1 cellular context compared by ENCODE assay signal in the genomic region with DNA sequence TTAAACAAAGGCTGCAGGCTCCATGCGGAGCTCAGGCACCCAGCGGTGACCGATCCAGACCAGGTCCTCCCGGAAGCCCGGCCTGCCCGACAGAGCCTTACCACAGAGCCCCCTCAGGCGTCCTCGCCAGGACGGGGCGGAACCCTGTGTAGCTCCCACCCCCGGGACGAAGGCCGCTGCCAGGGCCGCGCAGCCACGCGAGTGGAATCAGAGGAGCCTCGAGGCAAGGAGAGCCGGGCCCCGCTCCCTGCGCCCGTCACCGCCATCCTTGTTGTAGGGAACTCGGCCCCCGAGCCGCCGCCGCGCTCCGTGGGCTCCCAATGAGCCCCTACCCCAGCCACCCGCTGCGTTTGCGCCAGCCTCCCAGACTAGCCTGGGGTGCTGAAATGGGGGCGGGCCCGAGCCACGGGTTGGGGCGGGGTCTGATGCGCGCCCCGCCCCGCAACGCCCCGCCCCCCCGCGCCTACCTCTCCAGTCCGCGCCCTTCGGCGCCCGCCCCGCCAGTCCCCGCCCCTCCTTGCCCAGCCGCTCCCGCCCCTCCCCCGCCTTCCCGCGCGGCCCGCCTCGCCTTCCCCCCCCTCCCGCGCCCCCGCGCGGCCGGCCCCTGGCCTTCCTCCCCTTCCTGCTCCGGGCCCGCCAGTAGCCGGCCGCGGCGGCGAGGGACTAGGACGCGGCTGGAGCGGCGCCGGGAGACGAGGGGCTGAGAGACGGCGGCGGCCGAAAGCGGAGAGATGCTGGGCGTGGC.
TF ChIP-seq lines count a peak whose summit lies in the region.

Gene LIMS1 (plus strand): TSS at position 639 of the 745 bp plus-strand sequence. CDS start 93 bp downstream, at position 732.

TF ChIP-seq in K562, 482 proteins besides CTCF, POLR2A, EP300 and RAD21 (continued from another document and continues in another):
- TF ChIP-seq, protein P1, sequence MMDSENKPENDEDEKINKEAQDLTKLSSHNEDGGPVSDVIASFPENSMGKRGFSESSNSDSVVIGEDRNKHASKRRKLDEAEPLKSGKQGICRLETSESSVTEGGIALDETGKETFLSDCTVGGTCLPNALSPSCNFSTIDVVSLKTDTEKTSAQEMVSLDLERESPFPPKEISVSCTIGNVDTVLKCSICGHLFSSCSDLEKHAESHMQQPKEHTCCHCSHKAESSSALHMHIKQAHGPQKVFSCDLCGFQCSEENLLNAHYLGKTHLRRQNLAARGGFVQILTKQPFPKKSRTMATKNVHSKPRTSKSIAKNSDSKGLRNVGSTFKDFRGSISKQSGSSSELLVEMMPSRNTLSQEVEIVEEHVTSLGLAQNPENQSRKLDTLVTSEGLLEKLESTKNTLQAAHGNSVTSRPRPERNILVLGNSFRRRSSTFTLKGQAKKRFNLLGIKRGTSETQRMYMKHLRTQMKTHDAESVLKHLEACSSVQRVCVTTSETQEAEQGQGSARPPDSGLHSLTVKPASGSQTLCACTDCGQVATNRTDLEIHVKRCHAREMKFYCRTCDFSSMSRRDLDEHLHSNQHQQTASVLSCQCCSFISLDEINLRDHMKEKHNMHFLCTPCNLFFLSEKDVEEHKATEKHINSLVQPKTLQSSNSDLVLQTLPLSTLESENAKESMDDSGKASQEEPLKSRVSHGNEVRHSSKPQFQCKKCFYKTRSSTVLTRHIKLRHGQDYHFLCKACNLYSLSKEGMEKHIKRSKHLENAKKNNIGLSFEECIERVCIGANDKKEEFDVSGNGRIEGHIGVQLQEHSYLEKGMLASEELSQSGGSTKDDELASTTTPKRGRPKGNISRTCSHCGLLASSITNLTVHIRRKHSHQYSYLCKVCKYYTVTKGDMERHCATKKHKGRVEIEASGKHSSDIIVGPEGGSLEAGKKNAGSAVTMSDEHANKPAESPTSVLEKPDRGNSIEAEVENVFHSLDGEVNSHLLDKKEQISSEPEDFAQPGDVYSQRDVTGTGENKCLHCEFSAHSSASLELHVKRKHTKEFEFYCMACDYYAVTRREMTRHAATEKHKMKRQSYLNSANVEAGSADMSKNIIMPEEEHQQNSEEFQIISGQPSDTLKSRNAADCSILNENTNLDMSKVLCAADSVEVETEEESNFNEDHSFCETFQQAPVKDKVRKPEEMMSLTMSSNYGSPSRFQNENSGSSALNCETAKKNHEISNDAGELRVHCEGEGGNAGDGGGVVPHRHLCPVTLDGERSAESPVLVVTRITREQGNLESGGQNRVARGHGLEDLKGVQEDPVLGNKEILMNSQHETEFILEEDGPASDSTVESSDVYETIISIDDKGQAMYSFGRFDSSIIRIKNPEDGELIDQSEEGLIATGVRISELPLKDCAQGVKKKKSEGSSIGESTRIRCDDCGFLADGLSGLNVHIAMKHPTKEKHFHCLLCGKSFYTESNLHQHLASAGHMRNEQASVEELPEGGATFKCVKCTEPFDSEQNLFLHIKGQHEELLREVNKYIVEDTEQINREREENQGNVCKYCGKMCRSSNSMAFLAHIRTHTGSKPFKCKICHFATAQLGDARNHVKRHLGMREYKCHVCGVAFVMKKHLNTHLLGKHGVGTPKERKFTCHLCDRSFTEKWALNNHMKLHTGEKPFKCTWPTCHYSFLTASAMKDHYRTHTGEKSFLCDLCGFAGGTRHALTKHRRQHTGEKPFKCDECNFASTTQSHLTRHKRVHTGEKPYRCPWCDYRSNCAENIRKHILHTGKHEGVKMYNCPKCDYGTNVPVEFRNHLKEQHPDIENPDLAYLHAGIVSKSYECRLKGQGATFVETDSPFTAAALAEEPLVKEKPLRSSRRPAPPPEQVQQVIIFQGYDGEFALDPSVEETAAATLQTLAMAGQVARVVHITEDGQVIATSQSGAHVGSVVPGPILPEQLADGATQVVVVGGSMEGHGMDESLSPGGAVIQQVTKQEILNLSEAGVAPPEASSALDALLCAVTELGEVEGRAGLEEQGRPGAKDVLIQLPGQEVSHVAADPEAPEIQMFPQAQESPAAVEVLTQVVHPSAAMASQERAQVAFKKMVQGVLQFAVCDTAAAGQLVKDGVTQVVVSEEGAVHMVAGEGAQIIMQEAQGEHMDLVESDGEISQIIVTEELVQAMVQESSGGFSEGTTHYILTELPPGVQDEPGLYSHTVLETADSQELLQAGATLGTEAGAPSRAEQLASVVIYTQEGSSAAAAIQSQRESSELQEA (IDR thresholded peaks at IDR 0.05; ENCODE audit: low read depth) = no peak
- TF ChIP-seq ZNF778 (CRISPR knock-in tag; IDR thresholded peaks at IDR 0.05) (no peak), SREBF1 (IDR thresholded peaks at IDR 0.05; ENCODE audit: borderline replicate concordance, low read depth, low read length) (no peak), CEBPG (CRISPR knock-in tag; IDR thresholded peaks at IDR 0.05) (no peak), CEBPG (tag; conservative IDR thresholded peaks at IDR 0.05 in 1 of 2, IDR thresholded peaks at IDR 0.05 in 1 of 2) (no peak), RUNX1 (IDR thresholded peaks at IDR 0.05; ENCODE audit: low read depth) (no peak), ZNF124 (CRISPR knock-in tag; IDR thresholded peaks at IDR 0.05) (no peak), PHTF2 (CRISPR knock-in tag; IDR thresholded peaks at IDR 0.05) (no peak), LEF1 (IDR thresholded peaks at IDR 0.05) (no peak), ZNF699 (CRISPR knock-in tag; IDR thresholded peaks at IDR 0.05; ENCODE audit: insufficient replicate concordance) (no peak), ZNF431 (CRISPR knock-in tag; IDR thresholded peaks at IDR 0.05) (peak; percentile 76)
- TF ChIP-seq, protein P2, sequence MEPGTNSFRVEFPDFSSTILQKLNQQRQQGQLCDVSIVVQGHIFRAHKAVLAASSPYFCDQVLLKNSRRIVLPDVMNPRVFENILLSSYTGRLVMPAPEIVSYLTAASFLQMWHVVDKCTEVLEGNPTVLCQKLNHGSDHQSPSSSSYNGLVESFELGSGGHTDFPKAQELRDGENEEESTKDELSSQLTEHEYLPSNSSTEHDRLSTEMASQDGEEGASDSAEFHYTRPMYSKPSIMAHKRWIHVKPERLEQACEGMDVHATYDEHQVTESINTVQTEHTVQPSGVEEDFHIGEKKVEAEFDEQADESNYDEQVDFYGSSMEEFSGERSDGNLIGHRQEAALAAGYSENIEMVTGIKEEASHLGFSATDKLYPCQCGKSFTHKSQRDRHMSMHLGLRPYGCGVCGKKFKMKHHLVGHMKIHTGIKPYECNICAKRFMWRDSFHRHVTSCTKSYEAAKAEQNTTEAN (CRISPR knock-in tag; IDR thresholded peaks at IDR 0.05) = no peak
- TF ChIP-seq, protein P3, sequence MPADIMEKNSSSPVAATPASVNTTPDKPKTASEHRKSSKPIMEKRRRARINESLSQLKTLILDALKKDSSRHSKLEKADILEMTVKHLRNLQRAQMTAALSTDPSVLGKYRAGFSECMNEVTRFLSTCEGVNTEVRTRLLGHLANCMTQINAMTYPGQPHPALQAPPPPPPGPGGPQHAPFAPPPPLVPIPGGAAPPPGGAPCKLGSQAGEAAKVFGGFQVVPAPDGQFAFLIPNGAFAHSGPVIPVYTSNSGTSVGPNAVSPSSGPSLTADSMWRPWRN (IDR thresholded peaks at IDR 0.05; ENCODE audit: low read depth) = no peak
- TF ChIP-seq, protein P4, sequence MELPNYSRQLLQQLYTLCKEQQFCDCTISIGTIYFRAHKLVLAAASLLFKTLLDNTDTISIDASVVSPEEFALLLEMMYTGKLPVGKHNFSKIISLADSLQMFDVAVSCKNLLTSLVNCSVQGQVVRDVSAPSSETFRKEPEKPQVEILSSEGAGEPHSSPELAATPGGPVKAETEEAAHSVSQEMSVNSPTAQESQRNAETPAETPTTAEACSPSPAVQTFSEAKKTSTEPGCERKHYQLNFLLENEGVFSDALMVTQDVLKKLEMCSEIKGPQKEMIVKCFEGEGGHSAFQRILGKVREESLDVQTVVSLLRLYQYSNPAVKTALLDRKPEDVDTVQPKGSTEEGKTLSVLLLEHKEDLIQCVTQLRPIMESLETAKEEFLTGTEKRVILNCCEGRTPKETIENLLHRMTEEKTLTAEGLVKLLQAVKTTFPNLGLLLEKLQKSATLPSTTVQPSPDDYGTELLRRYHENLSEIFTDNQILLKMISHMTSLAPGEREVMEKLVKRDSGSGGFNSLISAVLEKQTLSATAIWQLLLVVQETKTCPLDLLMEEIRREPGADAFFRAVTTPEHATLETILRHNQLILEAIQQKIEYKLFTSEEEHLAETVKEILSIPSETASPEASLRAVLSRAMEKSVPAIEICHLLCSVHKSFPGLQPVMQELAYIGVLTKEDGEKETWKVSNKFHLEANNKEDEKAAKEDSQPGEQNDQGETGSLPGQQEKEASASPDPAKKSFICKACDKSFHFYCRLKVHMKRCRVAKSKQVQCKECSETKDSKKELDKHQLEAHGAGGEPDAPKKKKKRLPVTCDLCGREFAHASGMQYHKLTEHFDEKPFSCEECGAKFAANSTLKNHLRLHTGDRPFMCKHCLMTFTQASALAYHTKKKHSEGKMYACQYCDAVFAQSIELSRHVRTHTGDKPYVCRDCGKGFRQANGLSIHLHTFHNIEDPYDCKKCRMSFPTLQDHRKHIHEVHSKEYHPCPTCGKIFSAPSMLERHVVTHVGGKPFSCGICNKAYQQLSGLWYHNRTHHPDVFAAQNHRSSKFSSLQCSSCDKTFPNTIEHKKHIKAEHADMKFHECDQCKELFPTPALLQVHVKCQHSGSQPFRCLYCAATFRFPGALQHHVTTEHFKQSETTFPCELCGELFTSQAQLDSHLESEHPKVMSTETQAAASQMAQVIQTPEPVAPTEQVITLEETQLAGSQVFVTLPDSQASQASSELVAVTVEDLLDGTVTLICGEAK (IDR thresholded peaks at IDR 0.05) = no peak
- TF ChIP-seq, protein P4 (CRISPR knock-in tag; IDR thresholded peaks at IDR 0.05) = no peak
- TF ChIP-seq, protein P5, sequence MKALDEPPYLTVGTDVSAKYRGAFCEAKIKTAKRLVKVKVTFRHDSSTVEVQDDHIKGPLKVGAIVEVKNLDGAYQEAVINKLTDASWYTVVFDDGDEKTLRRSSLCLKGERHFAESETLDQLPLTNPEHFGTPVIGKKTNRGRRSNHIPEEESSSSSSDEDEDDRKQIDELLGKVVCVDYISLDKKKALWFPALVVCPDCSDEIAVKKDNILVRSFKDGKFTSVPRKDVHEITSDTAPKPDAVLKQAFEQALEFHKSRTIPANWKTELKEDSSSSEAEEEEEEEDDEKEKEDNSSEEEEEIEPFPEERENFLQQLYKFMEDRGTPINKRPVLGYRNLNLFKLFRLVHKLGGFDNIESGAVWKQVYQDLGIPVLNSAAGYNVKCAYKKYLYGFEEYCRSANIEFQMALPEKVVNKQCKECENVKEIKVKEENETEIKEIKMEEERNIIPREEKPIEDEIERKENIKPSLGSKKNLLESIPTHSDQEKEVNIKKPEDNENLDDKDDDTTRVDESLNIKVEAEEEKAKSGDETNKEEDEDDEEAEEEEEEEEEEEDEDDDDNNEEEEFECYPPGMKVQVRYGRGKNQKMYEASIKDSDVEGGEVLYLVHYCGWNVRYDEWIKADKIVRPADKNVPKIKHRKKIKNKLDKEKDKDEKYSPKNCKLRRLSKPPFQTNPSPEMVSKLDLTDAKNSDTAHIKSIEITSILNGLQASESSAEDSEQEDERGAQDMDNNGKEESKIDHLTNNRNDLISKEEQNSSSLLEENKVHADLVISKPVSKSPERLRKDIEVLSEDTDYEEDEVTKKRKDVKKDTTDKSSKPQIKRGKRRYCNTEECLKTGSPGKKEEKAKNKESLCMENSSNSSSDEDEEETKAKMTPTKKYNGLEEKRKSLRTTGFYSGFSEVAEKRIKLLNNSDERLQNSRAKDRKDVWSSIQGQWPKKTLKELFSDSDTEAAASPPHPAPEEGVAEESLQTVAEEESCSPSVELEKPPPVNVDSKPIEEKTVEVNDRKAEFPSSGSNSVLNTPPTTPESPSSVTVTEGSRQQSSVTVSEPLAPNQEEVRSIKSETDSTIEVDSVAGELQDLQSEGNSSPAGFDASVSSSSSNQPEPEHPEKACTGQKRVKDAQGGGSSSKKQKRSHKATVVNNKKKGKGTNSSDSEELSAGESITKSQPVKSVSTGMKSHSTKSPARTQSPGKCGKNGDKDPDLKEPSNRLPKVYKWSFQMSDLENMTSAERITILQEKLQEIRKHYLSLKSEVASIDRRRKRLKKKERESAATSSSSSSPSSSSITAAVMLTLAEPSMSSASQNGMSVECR (CRISPR knock-in tag; IDR thresholded peaks at IDR 0.05) = no peak; the same call in 1 of the 2 replicates
